Comparison of ENCODE assay signal across 8 cellular contexts in the genomic region with DNA sequence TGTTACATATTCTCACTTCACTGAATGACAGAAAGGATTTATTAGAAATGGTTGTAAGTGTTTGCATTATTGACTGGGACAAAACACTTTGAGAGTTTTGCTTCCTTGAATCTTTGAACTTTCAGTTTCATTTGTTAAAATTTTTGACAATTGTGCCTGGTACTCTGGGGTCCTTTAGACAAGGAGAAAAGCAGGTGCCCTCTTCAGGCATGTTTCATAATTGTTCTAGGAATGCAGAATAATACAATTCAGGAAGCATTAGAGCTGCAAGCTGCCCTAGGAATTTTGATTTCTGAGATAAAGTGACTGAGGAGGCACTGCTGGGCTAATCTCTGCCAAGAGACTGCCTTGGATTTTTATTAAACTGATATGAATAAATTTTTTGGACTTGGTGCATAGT. TPM values are rescaled to one million over a fixed set of nuclear protein-coding genes. Genes with fewer than 3 reads are reported as not detected.
A peak's percentile ranks its signal among the peaks of the same experiment; 100 is the strongest.
DNase-seq lines count a peak whose midpoint lies in the region; FAIRE-seq and TF ChIP-seq lines count a peak whose summit lies in the region.

No MANE protein-coding gene starts in this region.

- peaks cover 0 to 34% of the 10 kb centered on the region in 2 donors for H3K4me1 ChIP-seq in ascending aorta

- no peaks in the 10 kb centered on the region for H3K27me3 ChIP-seq in ascending aorta

- TF ChIP-seq CTCF in ascending aorta (IDR thresholded peaks at IDR 0.05) = peak; percentile 40 to 62 (median 50)

- no peak for FAIRE-seq in GM12891 (lab: Jason Lieb, UNC)

- peaks cover 9 to 18% of the 10 kb centered on the region in 2 donors for H3K36me3 ChIP-seq in ascending aorta

- TF ChIP-seq POLR2A in GM12891 (IDR thresholded peaks at IDR 0.05; ENCODE audit: low read depth, low read length) = no peak

- intact Hi-C loops in ascending aorta (cut with DNase I) = loop anchor here (5.0 to 10.0 kb wide), 2 partner anchors 86 to 214 kb away; no protein-coding TSS in a partner anchor

- no peak overlapping the region for H3K4me3 ChIP-seq in Jurkat, Clone E6-1 (ENCODE audit: low read length)
- H3K4me3 ChIP-seq in ascending aorta = peak overlapping the region in 1 of 2 donors; percentile 22

- H3K27ac ChIP-seq in ascending aorta = peak overlapping the region in 1 of 2 donors; percentile 29

- H3K9me3 ChIP-seq in ascending aorta = no peaks in the 10 kb centered on the region

- DNase-seq in DMS114 treated with DMSO at 0.1 percent for 48 hours (lab: John Stamatoyannopoulos, UW; ENCODE audit: unreplicated experiment) = peak; percentile 5
- peak; percentile 18 for DNase-seq in Jurkat, Clone E6-1 (ENCODE audit: low read depth, low spot score)
- no peak for DNase-seq in ascending aorta (ENCODE audit: low spot score in 2 of 2)
- peak; percentile 72 for DNase-seq in left kidney (ENCODE audit: low read depth, low spot score)
- no peak for DNase-seq in activated CD4-positive, CD25-positive, alpha-beta regulatory T cell treated with anti-CD3 and anti-CD28 coated beads, Interleukin-2, amount 50 U/mL, for 72 hours
- DNase-seq in GM12891 (ENCODE audit: insufficient read length, low spot score) = no peak
- no peak for DNase-seq in mesenteric fat pad (ENCODE audit: low spot score)
- DNase-seq in putamen (ENCODE audit: low spot score) = no peak

TF ChIP-seq in GM12891, 5 proteins besides CTCF, POLR2A, EP300 and RAD21:
- TF ChIP-seq SPI1 (IDR thresholded peaks at IDR 0.05; ENCODE audit: low read depth, low read length) (no peak), TAF1 (IDR thresholded peaks at IDR 0.05; ENCODE audit: low read depth, low read length) (no peak), PAX5 (IDR thresholded peaks at IDR 0.05; ENCODE audit: insufficient read depth, low read length, severe bottlenecking) (no peak)
TF ChIP-seq in GM12891: peak in this region for 0.

RNA-seq across cellular contexts. Expression of a gene that starts 49.7 kb away (rescaled TPM):
- polyA plus RNA-seq in Jurkat, Clone E6-1 (2012; ENCODE audit: insufficient read depth, insufficient read length) = 93.2 TPM
- 9.4 TPM for total RNA-seq in ascending aorta
- 67.2 TPM for polyA plus RNA-seq in GM12891 (2012; ENCODE audit: low read depth, missing spikeins)
- total RNA-seq in mesenteric fat pad = 42.4 TPM

RNA-seq across cellular contexts. Expression of a gene that starts 59.0 kb away (rescaled TPM):
- 118 TPM for polyA plus RNA-seq in Jurkat, Clone E6-1 (2012; ENCODE audit: insufficient read depth, insufficient read length)
- total RNA-seq in ascending aorta (168 TPM), mesenteric fat pad (76.1 TPM)
- 70.7 TPM for polyA plus RNA-seq in GM12891 (2012; ENCODE audit: low read depth, missing spikeins)

Comparison
In these comparisons a context has a peak if more than half of its experiments do, and no peak if none do; other contexts are left out.
1. DNase-seq: peak in DMS114 treated with DMSO at 0.1 percent for 48 hours (single experiment), Jurkat, Clone E6-1 (single experiment) and left kidney (single experiment); none in ascending aorta (0 of 2), activated CD4-positive, CD25-positive, alpha-beta regulatory T cell treated with anti-CD3 and anti-CD28 coated beads, Interleukin-2, amount 50 U/mL, for 72 hours (single experiment), GM12891 (single experiment), mesenteric fat pad (single experiment) and putamen (single experiment).